ENCODE assay signal across 18 cellular contexts in the genomic region with DNA sequence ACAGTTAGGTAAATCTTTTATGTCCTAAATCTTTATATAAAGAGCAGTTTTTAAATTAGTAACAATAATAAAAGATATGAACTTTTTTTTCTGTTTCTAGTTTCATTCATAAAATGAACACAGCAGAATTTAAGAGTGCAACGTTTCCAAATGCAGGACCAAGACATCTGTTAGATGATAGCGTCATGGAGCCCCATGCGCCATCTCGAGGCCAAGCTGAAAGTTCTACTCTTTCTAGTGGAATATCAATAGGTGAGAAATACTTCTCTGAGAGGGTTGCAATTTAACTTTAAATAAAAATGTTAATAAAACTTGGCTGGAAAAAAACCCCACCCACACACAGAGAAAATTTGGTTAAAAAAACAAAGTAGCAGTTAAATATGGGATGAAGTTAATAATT. TPM values are rescaled to one million over a fixed set of nuclear protein-coding genes. Genes with fewer than 3 reads are reported as not detected.
A peak's percentile ranks its signal among the peaks of the same experiment; 100 is the strongest.
DNase-seq lines count a peak whose midpoint lies in the region; ATAC-seq and TF ChIP-seq lines count a peak whose summit lies in the region.
"Had no signal": no experiment of that assay in that cellular context is flagged by ENCODE, and none has a peak within 500 bp of the region (broad histone marks: within the 10 kb centered on the region; RNA-seq: fewer than 3 reads in every experiment).

No MANE protein-coding gene starts in this region.

- CTCF ChIA-PET in activated B cell treated with CpG ODN at 0.5 μM for 24 hours (lab: Charles Lee) = interaction anchor here (0.9 to 1.8 kb wide), 2 partner anchors 14 to 117 kb away, joined by 3 to 9 read pairs; no protein-coding TSS in a partner anchor

- in situ Hi-C loops in ACHN (cut with HindIII; ENCODE audit: low pct_ligation_motif_present, low pct_unique_long_range_greater_than_20kb, low sequenced_read_pairs) = no loop called here

- H3K27me3 ChIP-seq in ovary = no peaks in the 10 kb centered on the region

- H3K27me3 Mint-ChIP-seq in activated B cell treated with CpG ODN at 0.5 μM for 24 hours = no peaks in the 10 kb centered on the region
- no peaks in the 10 kb centered on the region for H3K27me3 Mint-ChIP-seq in stimulated activated memory B cell treated with anti-CD40 and anti-IgM and Interleukin-4, amounts not matched to agents 10 μg/mL and 1 μg/mL and 100 μg/mL, for 72 hours

- DNase-seq in NCI-H2227 (lab: John Stamatoyannopoulos, UW; ENCODE audit: unreplicated experiment) (peak; percentile 12), NCI-H2227 treated with DMSO at 0.1 percent for 48 hours (lab: John Stamatoyannopoulos, UW) (no peak), LNCaP clone FGC (ENCODE audit: low read depth) (no peak), activated B cell treated with CpG ODN at 0.5 μM for 24 hours (no peak), ACHN (no peak), ovary (no peak)
- DNase-seq: AML-193; CD4-positive, alpha-beta memory T cell; GF-D8; Karpas-422; NCI-H1417; NCI-H187 treated with DMSO at 0.1 percent for 48 hours; SHP77 treated with DMSO at 0.1 percent for 48 hours had no signal

- no peaks in the 10 kb centered on the region for H3K9me3 ChIP-seq in ovary

- no peak overlapping the region for H3K4me3 Mint-ChIP-seq in activated B cell treated with CpG ODN at 0.5 μM for 24 hours
- H3K4me3 Mint-ChIP-seq in stimulated activated memory B cell treated with anti-CD40 and anti-IgM and Interleukin-4, amounts not matched to agents 10 μg/mL and 1 μg/mL and 100 μg/mL, for 72 hours = no peak overlapping the region
- H3K4me3 Mint-ChIP-seq: CD4-positive, alpha-beta memory T cell; T-helper 1 cell treated with Interleukin-12 subunit alpha and Interleukin-12 subunit beta and Interleukin-4 antibody, amounts not matched to agents 30 μg/mL and 1 μg/mL, for 36 hours had no signal

- no peak for TF ChIP-seq POLR2A in ovary (IDR thresholded peaks at IDR 0.05)

- peaks cover 11% of the 10 kb centered on the region for H3K4me1 Mint-ChIP-seq in activated B cell treated with CpG ODN at 0.5 μM for 24 hours
- H3K4me1 Mint-ChIP-seq in stimulated activated memory B cell treated with anti-CD40 and anti-IgM and Interleukin-4, amounts not matched to agents 10 μg/mL and 1 μg/mL and 100 μg/mL, for 72 hours = peaks cover 13% of the 10 kb centered on the region
- H3K4me1 Mint-ChIP-seq: CD4-positive, alpha-beta memory T cell had no signal

- H3K4me3 ChIP-seq in LNCaP clone FGC (ENCODE audit: low read depth, low read length) = no peak overlapping the region
- H3K4me3 ChIP-seq in ovary = no peak overlapping the region

- TF ChIP-seq EP300 in ovary (IDR thresholded peaks at IDR 0.05) = no peak

- H3K27ac ChIP-seq in ovary = no peak overlapping the region

- no peaks in the 10 kb centered on the region for H3K36me3 ChIP-seq in ovary

- H3K27ac Mint-ChIP-seq in activated B cell treated with CpG ODN at 0.5 μM for 24 hours = peak overlapping the region; percentile 80
- peak overlapping the region; percentile 75 for H3K27ac Mint-ChIP-seq in stimulated activated memory B cell treated with anti-CD40 and anti-IgM and Interleukin-4, amounts not matched to agents 10 μg/mL and 1 μg/mL and 100 μg/mL, for 72 hours
- H3K27ac Mint-ChIP-seq: T-helper 1 cell treated with Interleukin-12 subunit alpha and Interleukin-12 subunit beta and Interleukin-4 antibody, amounts not matched to agents 30 μg/mL and 1 μg/mL, for 36 hours had no signal

- intact Hi-C loops in activated B cell treated with CpG ODN at 0.5 μM for 24 hours (cut with micrococcal nuclease) (loop anchor here (2.0 to 5.0 kb wide), 2 partner anchors 116 to 343 kb away; no protein-coding TSS in a partner anchor), ovary (cut with DNase I) (no loop called here)

- ATAC-seq in activated B cell treated with CpG ODN at 0.5 μM for 24 hours (ENCODE audit: low read depth) (no peak), HG03039 (IDR thresholded peaks at IDR 0.05; ENCODE audit: unreplicated experiment) (no peak)
- ATAC-seq in stimulated activated memory B cell treated with anti-CD40 and anti-IgM and Interleukin-4, amounts not matched to agents 10 μg/mL and 1 μg/mL and 100 μg/mL, for 72 hours = no peak

- peaks cover 71% of the 10 kb centered on the region for H3K36me3 Mint-ChIP-seq in activated B cell treated with CpG ODN at 0.5 μM for 24 hours (ENCODE audit: low read depth)
- peaks cover 24% of the 10 kb centered on the region for H3K36me3 Mint-ChIP-seq in stimulated activated memory B cell treated with anti-CD40 and anti-IgM and Interleukin-4, amounts not matched to agents 10 μg/mL and 1 μg/mL and 100 μg/mL, for 72 hours

- peak; percentile 23; the same call in 1 of the 2 replicates for TF ChIP-seq CTCF in LNCaP clone FGC (IDR thresholded peaks at IDR 0.05; ENCODE audit: control insufficient read depth, extremely low read depth, insufficient read depth)
- TF ChIP-seq CTCF in activated B cell treated with CpG ODN at 0.5 μM for 24 hours (IDR thresholded peaks at IDR 0.05) = no peak
- no peak for TF ChIP-seq CTCF in ovary (IDR thresholded peaks at IDR 0.05)

- POLR2A ChIA-PET in activated B cell treated with CpG ODN at 0.5 μM for 24 hours (lab: Charles Lee) = no interaction called here

- no peaks in the 10 kb centered on the region for H3K4me1 ChIP-seq in ovary (ENCODE audit: insufficient read depth)

- 85 to 86% (median 85%) methylated on average over 4 of the region's 4 CpGs for WGBS in ovary, 3 donors

- no peaks in the 10 kb centered on the region for H3K9me3 Mint-ChIP-seq in activated B cell treated with CpG ODN at 0.5 μM for 24 hours
- H3K9me3 Mint-ChIP-seq in stimulated activated memory B cell treated with anti-CD40 and anti-IgM and Interleukin-4, amounts not matched to agents 10 μg/mL and 1 μg/mL and 100 μg/mL, for 72 hours = no peaks in the 10 kb centered on the region
- H3K9me3 Mint-ChIP-seq: CD4-positive, alpha-beta memory T cell; T-helper 1 cell treated with Interleukin-12 subunit alpha and Interleukin-12 subunit beta and Interleukin-4 antibody, amounts not matched to agents 30 μg/mL and 1 μg/mL, for 36 hours had no signal

RNA-seq across cellular contexts. Expression of a gene that starts 15.0 kb away (rescaled TPM):
- total RNA-seq in activated B cell treated with CpG ODN at 0.5 μM for 24 hours = not detected in 2 replicates
- total RNA-seq in ovary = 100 to 1,000 TPM in 2 of 7 donors, 10 to 100 TPM in 5; 21.9 to 165 (median 48.9) TPM
- 10 to 100 TPM; 65.7 to 83.2 TPM for polyA plus RNA-seq in ovary
- total RNA-seq: CD4-positive, alpha-beta memory T cell; Daoy; H1 had no signal
- polyA plus RNA-seq: CD4-positive, alpha-beta memory T cell; H1 had no signal

Comparison
In these comparisons a context has a peak if more than half of its experiments do, and no peak if none do; other contexts are left out.
1. RNA of a gene that starts 15.0 kb away (total RNA-seq): 21.9 to 165 TPM in ovary; not detected in activated B cell treated with CpG ODN at 0.5 μM for 24 hours; every median in the first group is over 10 times any median in the second.